8 cellular contexts compared by ENCODE assay signal in genomic region chr1:206387631-206388030, GRCh38.
DNase-seq lines count a peak whose midpoint lies in the region; ATAC-seq, FAIRE-seq and TF ChIP-seq lines count a peak whose summit lies in the region.
"Not testable (repeated sequence)": the region's sequence is repeated elsewhere in the genome, so short reads cannot be mapped to it uniquely, and the experiment has no call there.

No MANE protein-coding gene starts in this region.

- H3K27ac ChIP-seq in HCT116 (ENCODE audit: low read depth, low read length); heart left ventricle; left lung; lung (ENCODE audit: low read depth in 1 of 2, low read length in 1 of 2): not testable (repeated sequence)

- RAD21 ChIA-PET in HCT116 (lab: Charles Lee; ENCODE audit: low non-redundant PET in 1 of 2, low total read pairs in 2 of 2, uncharacterized antibody in 2 of 2, unreplicated experiment in 2 of 2) = not testable (repeated sequence)

- intact Hi-C loops in HCT116 (cut with micrococcal nuclease); Right ventricle myocardium inferior (cut with DNase I); heart left ventricle (cut with DNase I); left cardiac atrium (cut with DNase I); left lung (cut with DNase I); sciatic nerve (cut with DNase I): not testable (repeated sequence)

- CTCF ChIA-PET in HCT116 (lab: Charles Lee) = not testable (repeated sequence)

- H3K4me1 ChIP-seq in HCT116 (ENCODE audit: control insufficient read depth in 1 of 2, insufficient read depth in 2 of 2, low read length in 2 of 2); heart left ventricle; left lung; lung (ENCODE audit: control insufficient read depth in 2 of 2, insufficient read depth in 2 of 2, low read length in 2 of 2): not testable (repeated sequence)

- not testable (repeated sequence) for BruUV-seq in HCT116 (replicated peaks; lab: Mats Ljungman, UMichigan)

- not testable (repeated sequence) for DNase-seq in HCT116 (ENCODE audit: low read depth, low spot score); bronchial epithelial cell (ENCODE audit: low read depth); Right ventricle myocardium inferior (ENCODE audit: missing footprints); heart left ventricle; left cardiac atrium; left lung; lung (ENCODE audit: low spot score); sciatic nerve (ENCODE audit: low spot score)

- POLR2A ChIA-PET in HCT116 (lab: Charles Lee) = not testable (repeated sequence)

- not testable (repeated sequence) for TF ChIP-seq POLR2A in HCT116 (IDR thresholded peaks at IDR 0.05; ENCODE audit: borderline replicate concordance, extremely low read depth, insufficient read depth, insufficient read length); heart left ventricle (IDR thresholded peaks at IDR 0.05)

- H3K79me2 ChIP-seq in HCT116 (ENCODE audit: insufficient read depth, low read length) = not testable (repeated sequence)

- not testable (repeated sequence) for H3K4me3 ChIP-seq in HCT116 (replicated peaks in 1 of 2; ENCODE audit: low read depth in 1 of 2, low read length in 2 of 2); bronchial epithelial cell (ENCODE audit: low read depth, low read length); heart left ventricle; left lung; lung

- not testable (repeated sequence) for H3K9me3 ChIP-seq in HCT116 (ENCODE audit: control insufficient read depth in 1 of 2, insufficient read depth in 1 of 2, low read depth in 1 of 2, low read length in 2 of 2); heart left ventricle; left lung; lung (ENCODE audit: control insufficient read depth in 2 of 2, insufficient read depth in 1 of 2, low read length in 1 of 2)

- not testable (repeated sequence) for H3K4me2 ChIP-seq in HCT116 (ENCODE audit: low read length)

- no CpG with 5 or more reads among the region's 5 CpGs for WGBS in heart left ventricle, 4 donors
- WGBS in lung, 2 donors = no CpG with 5 or more reads among the region's 5 CpGs

- TF ChIP-seq CTCF in HCT116 (IDR thresholded peaks at IDR 0.05 in 2 of 3, conservative IDR thresholded peaks at IDR 0.05 in 1 of 3; ENCODE audit: borderline replicate concordance in 1 of 3, insufficient read depth in 1 of 3, low read depth in 2 of 3, low read length in 2 of 3); bronchial epithelial cell (IDR thresholded peaks at IDR 0.05; ENCODE audit: insufficient read depth, low read length, severe bottlenecking); heart left ventricle (IDR thresholded peaks at IDR 0.05); left lung (IDR thresholded peaks at IDR 0.05); lung (IDR thresholded peaks at IDR 0.05; ENCODE audit: control extremely low read depth, extremely low read depth): not testable (repeated sequence)

- ATAC-seq in HCT116 (peak; percentile 47; the same call in 1 of the 2 replicates), Right ventricle myocardium inferior (peak; percentile 48), heart left ventricle (peak in 3 of 4 donors; percentile 33 to 63 (median 58)), left cardiac atrium (peak; percentile 23 to 56), left lung (peak; percentile 67), lung (ENCODE audit: insufficient read depth, low FRiP score) (peak; percentile 33), sciatic nerve (peak; percentile 73)

- peak; percentile 40 for FAIRE-seq in bronchial epithelial cell (lab: Jason Lieb, UNC)

- not testable (repeated sequence) for H3K9ac ChIP-seq in HCT116 (ENCODE audit: low read length)

- not testable (repeated sequence) for TF ChIP-seq RAD21 in HCT116 (IDR thresholded peaks at IDR 0.05; ENCODE audit: low read depth)

- not testable (repeated sequence) for H4K20me1 ChIP-seq in HCT116 (ENCODE audit: insufficient read depth)

- H3K36me3 ChIP-seq in HCT116 (ENCODE audit: control insufficient read depth in 1 of 2, insufficient read depth in 2 of 2, low read length in 2 of 2); bronchial epithelial cell (ENCODE audit: control insufficient read depth, insufficient read depth, low read length); heart left ventricle; left lung; lung (ENCODE audit: control insufficient read depth in 2 of 2, insufficient read depth in 2 of 2, low read length in 2 of 2): not testable (repeated sequence)

- not testable (repeated sequence) for H3K9me2 ChIP-seq in HCT116 (ENCODE audit: insufficient read depth)

- H2AFZ ChIP-seq in HCT116 (ENCODE audit: low read depth, low read length, poor library complexity, severe bottlenecking) = not testable (repeated sequence)

- H3K27me3 ChIP-seq in HCT116 (ENCODE audit: insufficient read depth, low read length); bronchial epithelial cell (ENCODE audit: control insufficient read depth, insufficient read depth, low read length); heart left ventricle; left lung; lung (ENCODE audit: control insufficient read depth, insufficient read depth): not testable (repeated sequence)
